11 cellular contexts compared by ENCODE assay signal in the genomic region with DNA sequence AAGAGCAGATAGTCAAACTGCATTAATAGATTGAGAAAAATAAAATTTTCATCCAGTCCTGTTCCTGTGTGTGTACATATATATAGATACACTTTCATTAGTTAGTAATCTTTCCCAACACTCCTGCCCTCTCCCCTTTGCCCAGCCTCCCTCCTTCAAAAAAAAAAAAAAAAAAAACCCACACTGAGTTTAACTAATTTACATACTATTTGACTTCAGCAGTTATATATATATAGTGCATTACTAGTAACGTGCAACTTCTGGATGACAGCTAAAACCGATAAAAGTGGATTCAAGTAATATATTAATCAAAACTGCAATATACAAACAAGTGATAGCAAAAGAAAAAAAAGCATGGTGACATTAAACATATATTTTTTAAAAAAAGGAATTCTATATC. TPM values are rescaled to one million over a fixed set of nuclear protein-coding genes. Genes with fewer than 3 reads are reported as not detected.
DNase-seq lines count a peak whose midpoint lies in the region; ATAC-seq, FAIRE-seq and TF ChIP-seq lines count a peak whose summit lies in the region.
"Had no signal": no experiment of that assay in that cellular context is flagged by ENCODE, and none has a peak within 500 bp of the region (broad histone marks: within the 10 kb centered on the region; RNA-seq: fewer than 3 reads in every experiment).

No MANE protein-coding gene starts in this region.

- no peaks in the 10 kb centered on the region for H3K79me2 ChIP-seq in KMS-11 (ENCODE audit: insufficient read depth, low read depth)

- H4K20me1 ChIP-seq in KMS-11 (ENCODE audit: insufficient read depth), result no peaks in the 10 kb centered on the region

- FAIRE-seq in bronchial epithelial cell (lab: Jason Lieb, UNC), result no peak

- 24 to 29% methylated on average over 2 of the region's 2 CpGs for WGBS in testis, 2 donors

- intact Hi-C loops in lower lobe of right lung (cut with DNase I) (no loop called here), testis (cut with DNase I; ENCODE audit: low total_unique reads) (no loop called here)

- H3K4me2 ChIP-seq in KMS-11, result peak overlapping the region; percentile 95; the same call in 1 of the 2 replicates

- ATAC-seq in lower lobe of right lung (no peak), GM21367 (IDR thresholded peaks at IDR 0.05; ENCODE audit: unreplicated experiment) (no peak), GM18867 (IDR thresholded peaks at IDR 0.05; ENCODE audit: unreplicated experiment) (no peak)
- ATAC-seq: stimulated activated naive B cell treated with anti-CD40 and anti-IgM and Interleukin-4, amounts not matched to agents 10 μg/mL and 1 μg/mL and 100 μg/mL, for 72 hours had no signal

- H3K4me3 ChIP-seq in KMS-11 (IDR thresholded peaks at IDR 0.05; ENCODE audit: insufficient read depth, low read depth, low read length), result no peak overlapping the region
- peak overlapping the region; percentile 81 for H3K4me3 ChIP-seq in bronchial epithelial cell (ENCODE audit: low read depth, low read length)
- peak overlapping the region; percentile 57 for H3K4me3 ChIP-seq in lower lobe of right lung
- peak overlapping the region; percentile 72 to 73 for H3K4me3 ChIP-seq in testis

- H2AFZ ChIP-seq in KMS-11 (ENCODE audit: low read depth), result no peak overlapping the region

- H3K27me3 ChIP-seq in KMS-11 (ENCODE audit: insufficient read depth, low read depth) (no peaks in the 10 kb centered on the region), bronchial epithelial cell (ENCODE audit: control insufficient read depth, insufficient read depth, low read length) (no peaks in the 10 kb centered on the region), lower lobe of right lung (ENCODE audit: low read depth) (peaks cover 15% of the 10 kb centered on the region), testis (no peaks in the 10 kb centered on the region)

- H3K9me3 ChIP-seq in lower lobe of right lung (no peaks in the 10 kb centered on the region), testis (no peaks in the 10 kb centered on the region)

- TF ChIP-seq CTCF in KMS-11 (conservative IDR thresholded peaks at IDR 0.05; ENCODE audit: low read depth, low read length), result no peak
- TF ChIP-seq CTCF in bronchial epithelial cell (IDR thresholded peaks at IDR 0.05; ENCODE audit: insufficient read depth, low read length, severe bottlenecking), result no peak
- TF ChIP-seq CTCF in lower lobe of right lung (IDR thresholded peaks at IDR 0.05), result no peak
- no peak for TF ChIP-seq CTCF in testis (IDR thresholded peaks at IDR 0.05)

- H3K36me3 ChIP-seq in KMS-11 (ENCODE audit: insufficient read depth), result no peaks in the 10 kb centered on the region
- no peaks in the 10 kb centered on the region for H3K36me3 ChIP-seq in bronchial epithelial cell (ENCODE audit: control insufficient read depth, insufficient read depth, low read length)
- H3K36me3 ChIP-seq in lower lobe of right lung, result no peaks in the 10 kb centered on the region
- no peaks in the 10 kb centered on the region for H3K36me3 ChIP-seq in testis (ENCODE audit: low read depth, missing control alignments)

- no peak for TF ChIP-seq POLR2A in testis (IDR thresholded peaks at IDR 0.05)

- H3K27ac ChIP-seq in KMS-11, result no peak overlapping the region
- peak overlapping the region; percentile 83 for H3K27ac ChIP-seq in lower lobe of right lung
- H3K27ac ChIP-seq in testis, result peak overlapping the region; percentile 80 to 93

- H3K4me1 ChIP-seq in KMS-11 (ENCODE audit: low read depth, poor library complexity, severe bottlenecking) (peaks cover 6% of the 10 kb centered on the region), lower lobe of right lung (peaks cover 4% of the 10 kb centered on the region), testis (no peaks in the 10 kb centered on the region)

- no peak overlapping the region for H3K9ac ChIP-seq in KMS-11

- no peak for DNase-seq in bronchial epithelial cell (ENCODE audit: low read depth)
- DNase-seq in lower lobe of right lung, result no peak
- no peak for DNase-seq in testis
- DNase-seq in activated effector memory CD4-positive, alpha-beta T cell treated with anti-CD3 and anti-CD28 coated beads, Interleukin-2, amount 50 U/mL, for 16 hours, result no peak
- DNase-seq in activated effector memory CD4-positive, alpha-beta T cell treated with Interleukin-2 at 50 U/mL for 16 hours, result no peak
- DNase-seq: activated CD4-positive, alpha-beta T cell treated with anti-CD3 and anti-CD28 coated beads, Interleukin-2, amount 10 ng/mL, durations not matched to agents 7 days and 5 days; NCI-H1092; stimulated activated naive B cell treated with anti-CD40 and anti-IgM and Interleukin-4, amounts not matched to agents 10 μg/mL and 1 μg/mL and 100 μg/mL, for 72 hours had no signal

RNA-seq across cellular contexts. Expression of a gene that starts 1.4 kb away (rescaled TPM):
- 0.79 and 1.4 TPM in 2 replicates for total RNA-seq in bronchial epithelial cell
- total RNA-seq in lower lobe of right lung, result 5.8 TPM
- 1 to 10 TPM; 3.6 to 3.9 TPM for total RNA-seq in testis
- 3.5 TPM for polyA plus RNA-seq in testis (ENCODE audit: insufficient read depth, low read depth, low replicate concordance)
- total RNA-seq: activated CD4-positive, alpha-beta T cell treated with anti-CD3 and anti-CD28 coated beads, Interleukin-2, amount 10 ng/mL, durations not matched to agents 7 days and 5 days had no signal
